In genomic region chr2:128091691-128092050, GRCh38 we compare ENCODE assay signal across 8 cellular contexts. TPM values are rescaled to one million over a fixed set of nuclear protein-coding genes. Genes with fewer than 3 reads are reported as not detected.
DNase-seq lines count a peak whose midpoint lies in the region; FAIRE-seq lines count a peak whose summit lies in the region.

No MANE protein-coding gene starts in this region.

- peak overlapping the region; percentile 72 for H3K27ac ChIP-seq in CD8-positive, alpha-beta memory T cell (ENCODE audit: low read depth, low read length)
- H3K27ac ChIP-seq in HUES64 (ENCODE audit: low read depth, low read length): peak overlapping the region; percentile 58
- no peak overlapping the region for H3K27ac ChIP-seq in iPS DF 6.9 (ENCODE audit: low read length)
- H3K27ac ChIP-seq in small intestine (ENCODE audit: low read depth in 1 of 2, low read length in 1 of 2): peak overlapping the region in 1 of 2 donors; percentile 86

- POLR2A ChIA-PET in CD8-positive, alpha-beta memory T cell (lab: Charles Lee): interaction anchor here (1.7 to 2.1 kb wide), 3 partner anchors 63 to 390 kb away, joined by 4 to 27 read pairs (median 11); partner anchors contain the start of gene SAP130

- H3K4me3 Mint-ChIP-seq in CD8-positive, alpha-beta memory T cell: peak overlapping the region; percentile 85 to 98 (median 92)
- peak overlapping the region; percentile 96 for H3K4me3 Mint-ChIP-seq in activated naive CD4-positive, alpha-beta T cell treated with anti-CD3 and anti-CD28 coated beads, Interleukin-2, amount 50 U/mL, for 24 hours

- H3K27me3 ChIP-seq in CD8-positive, alpha-beta memory T cell (ENCODE audit: insufficient read depth, low read length, poor library complexity, severe bottlenecking): no peaks in the 10 kb centered on the region
- no peaks in the 10 kb centered on the region for H3K27me3 ChIP-seq in HUES64 (ENCODE audit: insufficient read depth, low read length)
- no peaks in the 10 kb centered on the region for H3K27me3 ChIP-seq in iPS DF 6.9 (ENCODE audit: control insufficient read depth, insufficient read depth, low read length)
- no peaks in the 10 kb centered on the region for H3K27me3 ChIP-seq in small intestine (ENCODE audit: control insufficient read depth in 2 of 2, insufficient read depth in 2 of 2, low read length in 2 of 2)

- H3K9ac ChIP-seq in HUES64 (ENCODE audit: low read depth, low read length): peak overlapping the region; percentile 85

- H3K9me3 Mint-ChIP-seq in CD8-positive, alpha-beta memory T cell: no peaks in the 10 kb centered on the region
- H3K9me3 Mint-ChIP-seq in activated naive CD4-positive, alpha-beta T cell treated with anti-CD3 and anti-CD28 coated beads, Interleukin-2, amount 50 U/mL, for 24 hours: no peaks in the 10 kb centered on the region

- peak overlapping the region; percentile 91 to 97 (median 96) for H3K27ac Mint-ChIP-seq in CD8-positive, alpha-beta memory T cell
- H3K27ac Mint-ChIP-seq in activated naive CD4-positive, alpha-beta T cell treated with anti-CD3 and anti-CD28 coated beads, Interleukin-2, amount 50 U/mL, for 24 hours: peak overlapping the region; percentile 93

- DNase-seq in CD8-positive, alpha-beta memory T cell: peak in 2 of 5 donors; percentile 7 to 24
- DNase-seq in iPS DF 6.9 (ENCODE audit: low read depth, low spot score): no peak
- DNase-seq in small intestine: peak; percentile 50
- DNase-seq in stimulated activated CD8-positive, alpha-beta memory T cell treated with anti-CD3 and anti-CD28 coated beads, Interleukin-4, amount 100 ng/mL, for 48 hours: no peak
- DNase-seq in GM19238 (ENCODE audit: insufficient read length, low spot score): no peak
- no peak for DNase-seq in nucleus accumbens (lab: John Stamatoyannopoulos, UW)

- CTCF ChIA-PET in CD8-positive, alpha-beta memory T cell (lab: Charles Lee): interaction anchor here (0.7 to 1.6 kb wide), 3 partner anchors 12 to 68 kb away, joined by 3 to 5 read pairs (median 4); no protein-coding TSS in a partner anchor

- H3K36me3 ChIP-seq in CD8-positive, alpha-beta memory T cell (ENCODE audit: insufficient read depth, low read length): peaks cover 6% of the 10 kb centered on the region
- peaks cover 5% of the 10 kb centered on the region for H3K36me3 ChIP-seq in HUES64 (ENCODE audit: insufficient read depth, low read length)
- H3K36me3 ChIP-seq in iPS DF 6.9 (ENCODE audit: control insufficient read depth, insufficient read depth, low read length): no peaks in the 10 kb centered on the region
- H3K36me3 ChIP-seq in small intestine (ENCODE audit: control insufficient read depth in 2 of 2, insufficient read depth in 2 of 2, low read length in 2 of 2): no peaks in the 10 kb centered on the region

- H3K9me3 ChIP-seq in CD8-positive, alpha-beta memory T cell (ENCODE audit: low read length): no peaks in the 10 kb centered on the region
- H3K9me3 ChIP-seq in HUES64 (ENCODE audit: insufficient read depth, low read depth, low read length) (no peaks in the 10 kb centered on the region), iPS DF 6.9 (ENCODE audit: control insufficient read depth, insufficient read depth, low read length) (no peaks in the 10 kb centered on the region), small intestine (ENCODE audit: control insufficient read depth, low read depth) (no peaks in the 10 kb centered on the region)

- peaks cover 49 to 65% (median 63%) of the 10 kb centered on the region in 3 donors for H3K4me1 Mint-ChIP-seq in CD8-positive, alpha-beta memory T cell
- peaks cover 52% of the 10 kb centered on the region for H3K4me1 Mint-ChIP-seq in activated naive CD4-positive, alpha-beta T cell treated with anti-CD3 and anti-CD28 coated beads, Interleukin-2, amount 50 U/mL, for 24 hours

- H3K4me3 ChIP-seq in CD8-positive, alpha-beta memory T cell (ENCODE audit: low read length): peak overlapping the region; percentile 97
- peak overlapping the region; percentile 91 for H3K4me3 ChIP-seq in HUES64 (ENCODE audit: low read length)
- peak overlapping the region; percentile 88 for H3K4me3 ChIP-seq in iPS DF 6.9 (ENCODE audit: low read length)
- H3K4me3 ChIP-seq in small intestine (ENCODE audit: low read depth in 1 of 2, low read length in 2 of 2): peak overlapping the region; percentile 64 to 83

- peaks cover 26% of the 10 kb centered on the region for H3K4me1 ChIP-seq in CD8-positive, alpha-beta memory T cell (ENCODE audit: insufficient read depth, low read length)
- H3K4me1 ChIP-seq in HUES64 (ENCODE audit: insufficient read depth, low read length) (no peaks in the 10 kb centered on the region), iPS DF 6.9 (ENCODE audit: control insufficient read depth, insufficient read depth, low read length) (no peaks in the 10 kb centered on the region), small intestine (ENCODE audit: control insufficient read depth in 2 of 2, insufficient read depth in 1 of 2, low read depth in 1 of 2, low read length in 1 of 2) (no peaks in the 10 kb centered on the region)

- WGBS in HUES64: 5% methylated on average over 9 of the region's 9 CpGs
- WGBS in iPS DF 6.9 (ENCODE audit: insufficient coverage, insufficient read length): no CpG with 5 or more reads among the region's 9 CpGs
- 0 to 1% (median 0%) methylated on average over 9 of the region's 9 CpGs for WGBS in small intestine, 3 donors

- H3K36me3 Mint-ChIP-seq in CD8-positive, alpha-beta memory T cell: peaks cover 0 to 29% (median 1%) of the 10 kb centered on the region in 3 donors
- H3K36me3 Mint-ChIP-seq in activated naive CD4-positive, alpha-beta T cell treated with anti-CD3 and anti-CD28 coated beads, Interleukin-2, amount 50 U/mL, for 24 hours: no peaks in the 10 kb centered on the region

- H3K27me3 Mint-ChIP-seq in CD8-positive, alpha-beta memory T cell: no peaks in the 10 kb centered on the region
- H3K27me3 Mint-ChIP-seq in activated naive CD4-positive, alpha-beta T cell treated with anti-CD3 and anti-CD28 coated beads, Interleukin-2, amount 50 U/mL, for 24 hours: no peaks in the 10 kb centered on the region

- FAIRE-seq in small intestine (lab: Jason Lieb, UNC): no peak

RNA-seq across cellular contexts. Expression of gene UGGT1, which starts 0.7 kb away (rescaled TPM):
- 10 to 100 TPM; 54.0 to 55.8 TPM for total RNA-seq in CD8-positive, alpha-beta memory T cell
- polyA plus RNA-seq in CD8-positive, alpha-beta memory T cell: 16.9 TPM
- 25.1 TPM for polyA plus RNA-seq in HUES64 (2013, experiment 1 of 2)
- 26.2 TPM for polyA plus RNA-seq in HUES64 (2013, experiment 2 of 2)
- polyA plus RNA-seq in small intestine: 10 to 100 TPM in 1 of 3 donors, 1 to 10 TPM in 2; 3.8 to 18.3 (median 7.3) TPM
